Comparison of ENCODE assay signal across 1 cellular context in genomic region chr4:99949999-99950912, GRCh38.
TF ChIP-seq lines count a peak whose summit lies in the region.

Gene H2AZ1 (minus strand): TSS chr4:99950275. CDS start chr4:99950170, 105 bp downstream.

TF ChIP-seq in HepG2, 621 proteins besides CTCF, POLR2A, EP300 and RAD21 (continued from another document and continues in another):
- no peak for TF ChIP-seq ZBED4 (CRISPR knock-in tag; IDR thresholded peaks at IDR 0.05; ENCODE audit: borderline replicate concordance)
- TF ChIP-seq ZNF24 (IDR thresholded peaks at IDR 0.05): no peak
- TF ChIP-seq CREBL2 (CRISPR knock-in tag; IDR thresholded peaks at IDR 0.05; ENCODE audit: borderline replicate concordance): no peak
- TF ChIP-seq RNF219 (CRISPR knock-in tag; IDR thresholded peaks at IDR 0.05): no peak
- TF ChIP-seq E2F1 (CRISPR knock-in tag; IDR thresholded peaks at IDR 0.05): peak; percentile 88; the same call in 1 of the 2 replicates
- no peak for TF ChIP-seq ZNF841 (CRISPR knock-in tag; IDR thresholded peaks at IDR 0.05; ENCODE audit: borderline replicate concordance)
- no peak for TF ChIP-seq TEAD2 (CRISPR knock-in tag; IDR thresholded peaks at IDR 0.05)
- TF ChIP-seq PRMT3 (CRISPR knock-in tag; IDR thresholded peaks at IDR 0.05; ENCODE audit: borderline replicate concordance, low read depth): peak; percentile 78; the same call in 1 of the 2 replicates
- TF ChIP-seq ZFP36L1 (CRISPR knock-in tag; IDR thresholded peaks at IDR 0.05): peak; percentile 57
- TF ChIP-seq, protein P1, sequence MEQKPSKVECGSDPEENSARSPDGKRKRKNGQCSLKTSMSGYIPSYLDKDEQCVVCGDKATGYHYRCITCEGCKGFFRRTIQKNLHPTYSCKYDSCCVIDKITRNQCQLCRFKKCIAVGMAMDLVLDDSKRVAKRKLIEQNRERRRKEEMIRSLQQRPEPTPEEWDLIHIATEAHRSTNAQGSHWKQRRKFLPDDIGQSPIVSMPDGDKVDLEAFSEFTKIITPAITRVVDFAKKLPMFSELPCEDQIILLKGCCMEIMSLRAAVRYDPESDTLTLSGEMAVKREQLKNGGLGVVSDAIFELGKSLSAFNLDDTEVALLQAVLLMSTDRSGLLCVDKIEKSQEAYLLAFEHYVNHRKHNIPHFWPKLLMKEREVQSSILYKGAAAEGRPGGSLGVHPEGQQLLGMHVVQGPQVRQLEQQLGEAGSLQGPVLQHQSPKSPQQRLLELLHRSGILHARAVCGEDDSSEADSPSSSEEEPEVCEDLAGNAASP (CRISPR knock-in tag; IDR thresholded peaks at IDR 0.05; ENCODE audit: borderline replicate concordance): peak; percentile 36; the same call in 1 of the 2 replicates
- no peak for TF ChIP-seq JUNB (CRISPR knock-in tag; IDR thresholded peaks at IDR 0.05; ENCODE audit: borderline replicate concordance)
- TF ChIP-seq ADNP (CRISPR knock-in tag; IDR thresholded peaks at IDR 0.05): no peak
- TF ChIP-seq PBX2 (CRISPR knock-in tag; IDR thresholded peaks at IDR 0.05): no peak
- 0 out of 2 replicates have a peak, but pooled peaks have one; percentile 19 for TF ChIP-seq TBX3 (IDR thresholded peaks at IDR 0.05; ENCODE audit: borderline replicate concordance)
- TF ChIP-seq MEIS2 (CRISPR knock-in tag; IDR thresholded peaks at IDR 0.05): no peak
- TF ChIP-seq, protein P2, sequence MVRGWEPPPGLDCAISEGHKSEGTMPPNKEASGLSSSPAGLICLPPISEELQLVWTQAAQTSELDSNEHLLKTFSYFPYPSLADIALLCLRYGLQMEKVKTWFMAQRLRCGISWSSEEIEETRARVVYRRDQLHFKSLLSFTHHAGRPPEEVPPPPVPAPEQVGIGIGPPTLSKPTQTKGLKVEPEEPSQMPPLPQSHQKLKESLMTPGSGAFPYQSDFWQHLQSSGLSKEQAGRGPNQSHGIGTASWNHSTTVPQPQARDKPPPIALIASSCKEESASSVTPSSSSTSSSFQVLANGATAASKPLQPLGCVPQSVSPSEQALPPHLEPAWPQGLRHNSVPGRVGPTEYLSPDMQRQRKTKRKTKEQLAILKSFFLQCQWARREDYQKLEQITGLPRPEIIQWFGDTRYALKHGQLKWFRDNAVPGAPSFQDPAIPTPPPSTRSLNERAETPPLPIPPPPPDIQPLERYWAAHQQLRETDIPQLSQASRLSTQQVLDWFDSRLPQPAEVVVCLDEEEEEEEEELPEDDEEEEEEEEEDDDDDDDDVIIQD (CRISPR knock-in tag; IDR thresholded peaks at IDR 0.05; ENCODE audit: low read depth): peak; percentile 93; the same call in 1 of the 2 replicates
- TF ChIP-seq, protein P3, sequence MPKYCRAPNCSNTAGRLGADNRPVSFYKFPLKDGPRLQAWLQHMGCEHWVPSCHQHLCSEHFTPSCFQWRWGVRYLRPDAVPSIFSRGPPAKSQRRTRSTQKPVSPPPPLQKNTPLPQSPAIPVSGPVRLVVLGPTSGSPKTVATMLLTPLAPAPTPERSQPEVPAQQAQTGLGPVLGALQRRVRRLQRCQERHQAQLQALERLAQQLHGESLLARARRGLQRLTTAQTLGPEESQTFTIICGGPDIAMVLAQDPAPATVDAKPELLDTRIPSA (CRISPR knock-in tag; IDR thresholded peaks at IDR 0.05; ENCODE audit: borderline replicate concordance): no peak
- TF ChIP-seq TCF7 (IDR thresholded peaks at IDR 0.05; ENCODE audit: low read depth): no peak; the same call in 1 of the 2 replicates
- TF ChIP-seq, protein P4, sequence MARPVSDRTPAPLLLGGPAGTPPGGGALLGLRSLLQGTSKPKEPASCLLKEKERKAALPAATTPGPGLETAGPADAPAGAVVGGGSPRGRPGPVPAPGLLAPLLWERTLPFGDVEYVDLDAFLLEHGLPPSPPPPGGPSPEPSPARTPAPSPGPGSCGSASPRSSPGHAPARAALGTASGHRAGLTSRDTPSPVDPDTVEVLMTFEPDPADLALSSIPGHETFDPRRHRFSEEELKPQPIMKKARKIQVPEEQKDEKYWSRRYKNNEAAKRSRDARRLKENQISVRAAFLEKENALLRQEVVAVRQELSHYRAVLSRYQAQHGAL (CRISPR knock-in tag; IDR thresholded peaks at IDR 0.05; ENCODE audit: not compliant biosample characterization): no peak
- TF ChIP-seq ZNF10 (CRISPR knock-in tag; IDR thresholded peaks at IDR 0.05; ENCODE audit: borderline replicate concordance, low read depth): no peak
- TF ChIP-seq RBM39 (IDR thresholded peaks at IDR 0.05; ENCODE audit: low read depth, low read length, poor library complexity, severe bottlenecking): no peak
- no peak for TF ChIP-seq MYNN (CRISPR knock-in tag; IDR thresholded peaks at IDR 0.05; ENCODE audit: low read depth)
- no peak for TF ChIP-seq ZBTB38 (CRISPR knock-in tag; IDR thresholded peaks at IDR 0.05)
- TF ChIP-seq, protein P5, sequence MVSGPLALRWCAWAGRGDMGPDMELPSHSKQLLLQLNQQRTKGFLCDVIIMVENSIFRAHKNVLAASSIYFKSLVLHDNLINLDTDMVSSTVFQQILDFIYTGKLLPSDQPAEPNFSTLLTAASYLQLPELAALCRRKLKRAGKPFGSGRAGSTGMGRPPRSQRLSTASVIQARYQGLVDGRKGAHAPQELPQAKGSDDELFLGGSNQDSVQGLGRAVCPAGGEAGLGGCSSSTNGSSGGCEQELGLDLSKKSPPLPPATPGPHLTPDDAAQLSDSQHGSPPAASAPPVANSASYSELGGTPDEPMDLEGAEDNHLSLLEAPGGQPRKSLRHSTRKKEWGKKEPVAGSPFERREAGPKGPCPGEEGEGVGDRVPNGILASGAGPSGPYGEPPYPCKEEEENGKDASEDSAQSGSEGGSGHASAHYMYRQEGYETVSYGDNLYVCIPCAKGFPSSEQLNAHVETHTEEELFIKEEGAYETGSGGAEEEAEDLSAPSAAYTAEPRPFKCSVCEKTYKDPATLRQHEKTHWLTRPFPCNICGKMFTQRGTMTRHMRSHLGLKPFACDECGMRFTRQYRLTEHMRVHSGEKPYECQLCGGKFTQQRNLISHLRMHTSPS (CRISPR knock-in tag; IDR thresholded peaks at IDR 0.05; ENCODE audit: low read depth): no peak
- no peak for TF ChIP-seq NR2F1 (CRISPR knock-in tag; IDR thresholded peaks at IDR 0.05)
- no peak for TF ChIP-seq ZNF576 (CRISPR knock-in tag; IDR thresholded peaks at IDR 0.05)
- no peak for TF ChIP-seq ZNF660 (CRISPR knock-in tag; IDR thresholded peaks at IDR 0.05; ENCODE audit: borderline replicate concordance, low read depth)
- TF ChIP-seq EHMT2 (IDR thresholded peaks at IDR 0.05; ENCODE audit: borderline replicate concordance, low read depth, low read length): no peak
- TF ChIP-seq, protein P6, sequence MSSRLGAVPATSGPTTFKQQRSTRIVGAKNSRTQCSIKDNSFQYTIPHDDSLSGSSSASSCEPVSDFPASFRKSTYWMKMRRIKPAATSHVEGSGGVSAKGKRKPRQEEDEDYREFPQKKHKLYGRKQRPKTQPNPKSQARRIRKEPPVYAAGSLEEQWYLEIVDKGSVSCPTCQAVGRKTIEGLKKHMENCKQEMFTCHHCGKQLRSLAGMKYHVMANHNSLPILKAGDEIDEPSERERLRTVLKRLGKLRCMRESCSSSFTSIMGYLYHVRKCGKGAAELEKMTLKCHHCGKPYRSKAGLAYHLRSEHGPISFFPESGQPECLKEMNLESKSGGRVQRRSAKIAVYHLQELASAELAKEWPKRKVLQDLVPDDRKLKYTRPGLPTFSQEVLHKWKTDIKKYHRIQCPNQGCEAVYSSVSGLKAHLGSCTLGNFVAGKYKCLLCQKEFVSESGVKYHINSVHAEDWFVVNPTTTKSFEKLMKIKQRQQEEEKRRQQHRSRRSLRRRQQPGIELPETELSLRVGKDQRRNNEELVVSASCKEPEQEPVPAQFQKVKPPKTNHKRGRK (CRISPR knock-in tag; IDR thresholded peaks at IDR 0.05): no peak
- no peak for TF ChIP-seq ARHGAP35 (CRISPR knock-in tag; IDR thresholded peaks at IDR 0.05; ENCODE audit: borderline replicate concordance)
- TF ChIP-seq ZNF510 (CRISPR knock-in tag; IDR thresholded peaks at IDR 0.05; ENCODE audit: low read depth): no peak
- TF ChIP-seq, protein P7, sequence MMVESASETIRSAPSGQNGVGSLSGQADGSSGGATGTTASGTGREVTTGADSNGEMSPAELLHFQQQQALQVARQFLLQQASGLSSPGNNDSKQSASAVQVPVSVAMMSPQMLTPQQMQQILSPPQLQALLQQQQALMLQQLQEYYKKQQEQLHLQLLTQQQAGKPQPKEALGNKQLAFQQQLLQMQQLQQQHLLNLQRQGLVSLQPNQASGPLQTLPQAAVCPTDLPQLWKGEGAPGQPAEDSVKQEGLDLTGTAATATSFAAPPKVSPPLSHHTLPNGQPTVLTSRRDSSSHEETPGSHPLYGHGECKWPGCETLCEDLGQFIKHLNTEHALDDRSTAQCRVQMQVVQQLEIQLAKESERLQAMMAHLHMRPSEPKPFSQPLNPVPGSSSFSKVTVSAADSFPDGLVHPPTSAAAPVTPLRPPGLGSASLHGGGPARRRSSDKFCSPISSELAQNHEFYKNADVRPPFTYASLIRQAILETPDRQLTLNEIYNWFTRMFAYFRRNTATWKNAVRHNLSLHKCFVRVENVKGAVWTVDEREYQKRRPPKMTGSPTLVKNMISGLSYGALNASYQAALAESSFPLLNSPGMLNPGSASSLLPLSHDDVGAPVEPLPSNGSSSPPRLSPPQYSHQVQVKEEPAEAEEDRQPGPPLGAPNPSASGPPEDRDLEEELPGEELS (CRISPR knock-in tag; IDR thresholded peaks at IDR 0.05): 0 out of 2 replicates have a peak, but pooled peaks have one; percentile 1
- TF ChIP-seq NR2F6 (IDR thresholded peaks at IDR 0.05): no peak
- TF ChIP-seq NR2F6 (CRISPR knock-in tag; IDR thresholded peaks at IDR 0.05): no peak
- TF ChIP-seq ZSCAN31 (CRISPR knock-in tag; IDR thresholded peaks at IDR 0.05; ENCODE audit: low read depth): peak; percentile 67; the same call in 1 of the 2 replicates
- TF ChIP-seq RORA (CRISPR knock-in tag; IDR thresholded peaks at IDR 0.05): no peak
- no peak for TF ChIP-seq ZNF75D (CRISPR knock-in tag; IDR thresholded peaks at IDR 0.05; ENCODE audit: borderline replicate concordance)
- no peak for TF ChIP-seq ZNF644 (CRISPR knock-in tag; IDR thresholded peaks at IDR 0.05; ENCODE audit: low read depth)
- TF ChIP-seq ZNF282 (IDR thresholded peaks at IDR 0.05; ENCODE audit: partially characterized antibody): no peak
- 0 out of 2 replicates have a peak, but pooled peaks have one; percentile 47 for TF ChIP-seq ZBTB42 (CRISPR knock-in tag; IDR thresholded peaks at IDR 0.05)
- TF ChIP-seq TARDBP (CRISPR knock-in tag; IDR thresholded peaks at IDR 0.05): peak; percentile 67
- no peak for TF ChIP-seq ZKSCAN8 (CRISPR knock-in tag; IDR thresholded peaks at IDR 0.05; ENCODE audit: borderline replicate concordance)
- TF ChIP-seq CCDC6 (CRISPR knock-in tag; IDR thresholded peaks at IDR 0.05): peak; percentile 97
